7 cellular contexts compared by ENCODE assay signal in genomic region chr15:65611888-65612615, GRCh38. TPM values are rescaled to one million over a fixed set of nuclear protein-coding genes. Genes with fewer than 3 reads are reported as not detected.
DNase-seq lines count a peak whose midpoint lies in the region; ATAC-seq and TF ChIP-seq lines count a peak whose summit lies in the region.

No MANE protein-coding gene starts in this region.

- H3K4me1 Mint-ChIP-seq in activated B cell treated with CpG ODN at 0.5 μM for 24 hours: peaks cover 35% of the 10 kb centered on the region

- intact Hi-C loops in activated B cell treated with CpG ODN at 0.5 μM for 24 hours (cut with micrococcal nuclease): loop anchor here (1.0 to 5.0 kb wide), 6 partner anchors 19 to 885 kb away; partner anchors contain the start of genes DENND4A, DPP8, HACD3 and RAB11A

- H3K9me3 Mint-ChIP-seq in activated B cell treated with CpG ODN at 0.5 μM for 24 hours: no peaks in the 10 kb centered on the region

- DNase-seq in activated B cell treated with CpG ODN at 0.5 μM for 24 hours (no peak), NCI-H524 treated with DMSO at 0.1 percent for 48 hours (lab: John Stamatoyannopoulos, UW) (no peak)
- peak; percentile 12 for DNase-seq in stimulated activated naive CD8-positive, alpha-beta T cell treated with anti-CD3 and anti-CD28 coated beads, Interleukin-15, Interleukin-2, amounts not matched to agents 100 U/mL and 50 U/mL, for 24 hours
- no peak for DNase-seq in effector CD8-positive, alpha-beta T cell (lab: John Stamatoyannopoulos, UW)

- H3K36me3 Mint-ChIP-seq in activated B cell treated with CpG ODN at 0.5 μM for 24 hours (ENCODE audit: low read depth): peaks cover 4% of the 10 kb centered on the region

- no peaks in the 10 kb centered on the region for H3K27me3 Mint-ChIP-seq in activated B cell treated with CpG ODN at 0.5 μM for 24 hours

- POLR2A ChIA-PET in HEK293 (lab: Yijun Ruan, JAX) (interaction anchor here (1.6 to 2.2 kb wide), 3 partner anchors 26 to 221 kb away, joined by 3 to 14 read pairs (median 13); no protein-coding TSS in a partner anchor), activated B cell treated with CpG ODN at 0.5 μM for 24 hours (lab: Charles Lee) (interaction anchor here (1.2 to 2.7 kb wide), 4 partner anchors 10 to 326 kb away, joined by 3 to 19 read pairs (median 6); partner anchors contain the start of genes DPP8, PARP16 and SLC24A1)

- peaks cover 0 to 9% of the 10 kb centered on the region in 2 experiments; a peak in 2 of 3 replicates for H3K36me3 ChIP-seq in HEK293 (ENCODE audit: control insufficient read depth in 2 of 2, insufficient read depth in 1 of 2, low read length in 2 of 2)

- H3K4me3 ChIP-seq in HEK293 (ENCODE audit: low read depth, low read length): peak overlapping the region; percentile 54; the same call in 1 of the 2 replicates
- peak overlapping the region; percentile 88 for H3K4me3 ChIP-seq in iPS-11a (ENCODE audit: low read depth, low read length)

- no peaks in the 10 kb centered on the region for H3K9me3 ChIP-seq in HEK293 (ENCODE audit: control insufficient read depth, insufficient read depth, low read depth, low read length)

- peak overlapping the region; percentile 92 for H3K4me3 Mint-ChIP-seq in activated B cell treated with CpG ODN at 0.5 μM for 24 hours

- ATAC-seq in activated B cell treated with CpG ODN at 0.5 μM for 24 hours (ENCODE audit: low read depth) (no peak), HG03354 (IDR thresholded peaks at IDR 0.05; ENCODE audit: poor library complexity, severe bottlenecking, unreplicated experiment) (no peak)
- no peak for ATAC-seq in stimulated activated naive CD8-positive, alpha-beta T cell treated with anti-CD3 and anti-CD28 coated beads, Interleukin-15, Interleukin-2, amounts not matched to agents 100 U/mL and 50 U/mL, for 24 hours

- peaks cover 7% of the 10 kb centered on the region; the same call in 1 of the 2 replicates for H3K4me1 ChIP-seq in HEK293 (ENCODE audit: control insufficient read depth, insufficient read depth, low read length)

- H3K27ac ChIP-seq in HEK293 (ENCODE audit: extremely low read depth, low read depth, low read length): peak overlapping the region; percentile 71

- CTCF ChIA-PET in HEK293 (lab: Yijun Ruan, JAX) (interaction anchor here (0.6 to 2.9 kb wide), 7 partner anchors 11 to 571 kb away, joined by 3 to 13 read pairs (median 3); no protein-coding TSS in a partner anchor), activated B cell treated with CpG ODN at 0.5 μM for 24 hours (lab: Charles Lee) (interaction anchor here (0.5 to 1.9 kb wide), 3 partner anchors 26 to 257 kb away, joined by 5 to 7 read pairs (median 6); partner anchors contain the start of gene RAB11A)

- peak overlapping the region; percentile 91 for H3K27ac Mint-ChIP-seq in activated B cell treated with CpG ODN at 0.5 μM for 24 hours

- TF ChIP-seq CTCF in HEK293 (tag by site-specific recombination; IDR thresholded peaks at IDR 0.05) (no peak), activated B cell treated with CpG ODN at 0.5 μM for 24 hours (IDR thresholded peaks at IDR 0.05) (no peak)

TF ChIP-seq in HEK293, 187 proteins besides CTCF, POLR2A, EP300 and RAD21:
- TF ChIP-seq ZNF10 (tag by site-specific recombination; IDR thresholded peaks at IDR 0.05) (no peak), PRDM4 (tag by site-specific recombination; IDR thresholded peaks at IDR 0.05) (no peak), ZFP69B (tag by site-specific recombination; IDR thresholded peaks at IDR 0.05) (no peak), ZBTB48 (tag by site-specific recombination; IDR thresholded peaks at IDR 0.05) (peak; percentile 71), ZNF335 (tag by site-specific recombination; conservative IDR thresholded peaks at IDR 0.05) (no peak)

RNA-seq across cellular contexts. Expression of gene INTS14, which starts 1.1 kb away (rescaled TPM):
- total RNA-seq in activated B cell treated with CpG ODN at 0.5 μM for 24 hours: 37.6 and 41.2 TPM in 2 replicates

RNA-seq across cellular contexts. Expression of gene SLC24A1, which starts 9.7 kb away (rescaled TPM):
- 3.6 and 4.6 TPM in 2 replicates for total RNA-seq in activated B cell treated with CpG ODN at 0.5 μM for 24 hours
